ENCODE assay signal across 8 cellular contexts in the genomic region with DNA sequence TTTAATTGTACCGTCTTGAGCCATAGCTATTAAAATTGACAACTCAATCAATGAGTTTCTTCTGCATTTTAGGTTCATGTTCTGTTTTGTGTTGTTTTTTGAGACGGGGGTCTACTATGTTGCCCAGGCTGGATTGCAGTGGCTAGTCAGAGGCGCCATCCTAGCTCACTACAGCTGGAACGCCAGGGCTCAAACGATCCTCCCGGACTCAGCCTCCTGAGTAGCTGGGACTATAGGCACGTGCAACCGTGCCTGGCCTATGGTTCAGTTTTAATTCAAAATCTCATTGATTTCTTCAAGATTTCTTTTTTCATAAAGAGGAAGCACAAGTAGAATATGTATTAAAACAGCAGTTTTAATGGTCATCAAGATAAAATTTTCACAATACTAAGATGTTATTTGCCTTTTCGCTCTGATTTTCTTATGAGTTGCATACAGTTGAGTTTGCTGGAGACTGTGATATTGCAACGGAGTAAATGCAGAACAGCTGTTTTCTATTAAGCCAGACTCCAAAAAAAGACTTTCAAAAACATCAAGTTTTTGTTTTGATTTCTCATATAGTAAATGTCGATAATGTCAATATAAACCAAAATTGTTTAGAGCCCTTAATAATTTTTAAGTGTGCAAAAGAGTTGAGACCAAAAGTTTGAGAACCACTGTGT. TPM values are rescaled to one million over a fixed set of nuclear protein-coding genes. Genes with fewer than 3 reads are reported as not detected.
DNase-seq lines count a peak whose midpoint lies in the region; ATAC-seq and TF ChIP-seq lines count a peak whose summit lies in the region.

No MANE protein-coding gene starts in this region.

- H3K27ac ChIP-seq in Peyer's patch: peak overlapping the region in 3 of 4 donors; percentile 82 to 88 (median 87)
- peak overlapping the region in 4 of 21 experiments; percentile 91 to 95 (median 94) for H3K27ac ChIP-seq in skin epidermis

- intact Hi-C loops in lower leg skin (cut with DNase I; ENCODE audit: low total_unique reads): no loop called here

- no peaks in the 10 kb centered on the region for H3K9me3 ChIP-seq in Peyer's patch

- WGBS in lower leg skin, 2 donors: 20 to 24% methylated on average over 11 of the region's 11 CpGs

- H3K4me1 ChIP-seq in Peyer's patch: peaks cover 0 to 28% (median 5%) of the 10 kb centered on the region in 4 donors

- TF ChIP-seq POLR2A in Peyer's patch (IDR thresholded peaks at IDR 0.05) (no peak), lower leg skin (IDR thresholded peaks at IDR 0.05) (no peak)

- H3K4me3 ChIP-seq in Peyer's patch: peak overlapping the region; percentile 83 to 97 (median 90)
- H3K4me3 ChIP-seq in fibroblast of mammary gland (ENCODE audit: control insufficient read depth, low read depth, low read length): peak overlapping the region; percentile 96
- peak overlapping the region; percentile 79 to 98 (median 97) for H3K4me3 ChIP-seq in skin epidermis
- no peak overlapping the region for H3K4me3 ChIP-seq in lower leg skin (ENCODE audit: low read depth, poor library complexity, severe bottlenecking)

- no peaks in the 10 kb centered on the region for H3K36me3 ChIP-seq in Peyer's patch

- TF ChIP-seq CTCF in Peyer's patch (IDR thresholded peaks at IDR 0.05) (no peak), fibroblast of mammary gland (conservative IDR thresholded peaks at IDR 0.05; ENCODE audit: control insufficient read depth, insufficient read depth, low read depth, low read length) (no peak), lower leg skin (IDR thresholded peaks at IDR 0.05) (no peak)

- H3K27me3 ChIP-seq in Peyer's patch: no peaks in the 10 kb centered on the region

- no peak for ATAC-seq in GM18868 (IDR thresholded peaks at IDR 0.05; ENCODE audit: unreplicated experiment)

- DNase-seq in NCI-H1417 (lab: John Stamatoyannopoulos, UW) (peak in 2 of 3 experiments; percentile 10 to 68), NCI-H1417 treated with DMSO at 0.1 percent for 48 hours (lab: John Stamatoyannopoulos, UW) (no peak), Peyer's patch (no peak), fibroblast of mammary gland (ENCODE audit: low read depth) (peak; percentile 33), lower leg skin (ENCODE audit: low spot score in 2 of 2) (no peak), SKM-1 treated with dmso at 0.1 percent for 144 hours (lab: John Stamatoyannopoulos, UW; ENCODE audit: unreplicated experiment) (no peak)

RNA-seq across cellular contexts. Expression of gene STX18, which starts 1.1 kb away (rescaled TPM):
- total RNA-seq in Peyer's patch (10 to 100 TPM; 33.0 to 56.0 (median 42.3) TPM), lower leg skin (10 to 100 TPM; 18.1 to 24.6 (median 21.5) TPM)

Comparison
In these comparisons a context has a peak if more than half of its experiments do, and no peak if none do; other contexts are left out.
1. DNase-seq: peak in NCI-H1417 (2 of 3) and fibroblast of mammary gland (single experiment); none in NCI-H1417 treated with DMSO at 0.1 percent for 48 hours (single experiment), Peyer's patch (0 of 3), lower leg skin (0 of 2) and SKM-1 treated with dmso at 0.1 percent for 144 hours (single experiment).